9 cellular contexts compared by ENCODE assay signal in the genomic region with DNA sequence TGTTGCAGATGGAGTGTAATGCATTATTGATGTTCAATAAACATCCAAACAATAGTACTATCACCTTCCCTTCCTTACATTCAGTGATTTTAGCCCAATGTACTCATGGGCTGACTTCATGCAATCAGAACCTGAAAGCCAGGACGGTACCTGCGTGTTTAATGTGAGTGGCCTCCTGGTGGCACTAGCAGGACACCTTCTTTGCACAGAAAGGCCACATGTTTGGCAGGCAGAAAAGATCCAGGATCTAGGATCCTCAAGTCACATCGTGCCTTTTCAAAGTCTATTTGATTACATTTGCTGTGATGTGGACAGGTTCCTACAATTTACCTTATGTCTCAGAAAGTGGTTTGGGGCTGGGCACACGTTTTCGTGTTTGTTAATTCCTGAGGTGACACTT.
DNase-seq lines count a peak whose midpoint lies in the region; ATAC-seq, FAIRE-seq and TF ChIP-seq lines count a peak whose summit lies in the region.
"Had no signal": no experiment of that assay in that cellular context is flagged by ENCODE, and none has a peak within 500 bp of the region (broad histone marks: within the 10 kb centered on the region; RNA-seq: fewer than 3 reads in every experiment).

No MANE protein-coding gene starts in this region.

- H3K27ac ChIP-seq in K562 (ENCODE audit: extremely low read depth, low read depth, low read length) (no peak overlapping the region), neuronal stem cell (replicated peaks; ENCODE audit: low read length) (no peak overlapping the region)

- WGBS in K562 (ENCODE audit: insufficient coverage, low coverage, missing lambda C conversion rate), result 0% methylated on average over 5 of the region's 5 CpGs
- no CpG with 5 or more reads among the region's 5 CpGs for WGBS in neuronal stem cell (ENCODE audit: extremely low coverage in 2 of 2, insufficient read length in 2 of 2, insufficient replicate concordance in 1 of 2), 2 donors

- H3K4me1 ChIP-seq in K562 (replicated peaks in 1 of 2; ENCODE audit: control insufficient read depth in 2 of 2, insufficient read depth in 2 of 2, low read length in 2 of 2), result peaks cover 9 to 11% of the 10 kb centered on the region in 2 experiments
- peaks cover 10 to 42% of the 10 kb centered on the region in 2 donors for H3K4me1 ChIP-seq in neuronal stem cell (ENCODE audit: control insufficient read depth in 2 of 2, insufficient read depth in 1 of 2, low read depth in 1 of 2, low read length in 2 of 2)

- H2AFZ ChIP-seq in K562 (ENCODE audit: low read depth, low read length) (no peak overlapping the region), neuronal stem cell (ENCODE audit: low read length) (no peak overlapping the region)

- TF ChIP-seq POLR2A in K562 (conservative IDR thresholded peaks at IDR 0.05), result no peak

- no peaks in the 10 kb centered on the region for H3K79me2 ChIP-seq in K562 (ENCODE audit: control insufficient read depth, insufficient read depth, low read length)

- CTCF ChIA-PET in K562 (lab: Yijun Ruan, JAX; ENCODE audit: low intra/inter-chr PET ratio), result no interaction called here

- H3K27me3 ChIP-seq in K562 (ENCODE audit: control insufficient read depth in 2 of 2, insufficient read depth in 2 of 2, low read length in 2 of 2), result peaks cover 0 to 6% of the 10 kb centered on the region in 2 experiments; a peak in 1 of 5 replicates
- no peaks in the 10 kb centered on the region for H3K27me3 ChIP-seq in neuronal stem cell (ENCODE audit: control insufficient read depth in 3 of 3, insufficient read depth in 3 of 3, low read depth in 1 of 3, low read length in 3 of 3)

- H3K18ac ChIP-seq in neuronal stem cell (ENCODE audit: low read length), result no peak overlapping the region

- H4K20me1 ChIP-seq in K562 (replicated peaks; ENCODE audit: control insufficient read depth, insufficient read depth, low read length), result no peaks in the 10 kb centered on the region; the same call in none of the 2 replicates

- no peak overlapping the region for H3K4ac ChIP-seq in neuronal stem cell (ENCODE audit: low read length)

- intact Hi-C loops in K562 (cut with micrococcal nuclease), result loop anchor here (1.0 to 5.0 kb wide), 2 partner anchors 103 to 1383 kb away; no protein-coding TSS in a partner anchor

- no peak for TF ChIP-seq EP300 in K562 (IDR thresholded peaks at IDR 0.05; ENCODE audit: low read length)

- H2AK5ac ChIP-seq in neuronal stem cell (ENCODE audit: low read depth, low read length), result no peak overlapping the region

- no peaks in the 10 kb centered on the region for H3K9me3 ChIP-seq in K562 (replicated peaks; ENCODE audit: control insufficient read depth, insufficient read depth, low read depth, low read length)
- H3K9me3 ChIP-seq in neuronal stem cell (replicated peaks in 1 of 2; ENCODE audit: control insufficient read depth in 2 of 2, insufficient read depth in 1 of 2, low read depth in 1 of 2, low read length in 2 of 2), result no peaks in the 10 kb centered on the region

- no peak overlapping the region for H3K23ac ChIP-seq in neuronal stem cell (ENCODE audit: low read depth, low read length, poor library complexity)

- H3K9me1 ChIP-seq in K562 (ENCODE audit: control insufficient read depth, insufficient read depth, low read length), result no peaks in the 10 kb centered on the region

- DNase-seq in NCI-H748 (lab: John Stamatoyannopoulos, UW; ENCODE audit: unreplicated experiment) (peak; percentile 72), NCI-H748 treated with DMSO at 0.1 percent for 48 hours (lab: John Stamatoyannopoulos, UW) (no peak), MV-4-11 (lab: John Stamatoyannopoulos, UW) (peak; percentile 1), K562 (ENCODE audit: extremely low read depth in 1 of 4, low spot score in 3 of 4) (peak; percentile 24 to 62 (median 28)), neuronal stem cell (ENCODE audit: low spot score) (peak; percentile 57), frontal cortex (ENCODE audit: low spot score in 2 of 2) (no peak)
- DNase-seq: HCEC 1CT had no signal

- H3K4me3 ChIP-seq in K562, result no peak overlapping the region
- no peak overlapping the region for H3K4me3 ChIP-seq in neuronal stem cell (ENCODE audit: low read length in 2 of 2)

- in situ Hi-C loops in K562 (cut with MboI), result loop anchor here (5.0 to 10.0 kb wide), 2 partner anchors 413 to 1405 kb away; no protein-coding TSS in a partner anchor

- TF ChIP-seq CTCF in K562 (IDR thresholded peaks at IDR 0.05 in 2 of 3, conservative IDR thresholded peaks at IDR 0.05 in 1 of 3; ENCODE audit: insufficient read depth in 2 of 3, low read depth in 1 of 3, low read length in 3 of 3), result peak; percentile 57 to 64 (median 60)

- H4K91ac ChIP-seq in neuronal stem cell (ENCODE audit: low read depth, low read length, poor library complexity), result no peak overlapping the region

- H3K4me2 ChIP-seq in K562 (ENCODE audit: insufficient read depth, low read length) (no peak overlapping the region), neuronal stem cell (ENCODE audit: insufficient read depth, low read length, poor library complexity, severe bottlenecking) (no peak overlapping the region)

- POLR2A ChIA-PET in K562 (lab: Yijun Ruan, JAX), result no interaction called here

- H2BK12ac ChIP-seq in neuronal stem cell (ENCODE audit: low read length), result no peak overlapping the region

- peak; percentile 80 for FAIRE-seq in K562 (lab: Jason Lieb, UNC)
- FAIRE-seq in frontal cortex (lab: Jason Lieb, UNC), result no peak

- no peak overlapping the region for H3K9ac ChIP-seq in K562 (ENCODE audit: insufficient read depth in 1 of 2, low read depth in 2 of 2, low read length in 2 of 2)
- H3K9ac ChIP-seq in neuronal stem cell (ENCODE audit: low read depth, low read length, poor library complexity), result no peak overlapping the region

- no peak overlapping the region for H3K14ac ChIP-seq in neuronal stem cell (ENCODE audit: low read length)

- H2BK120ac ChIP-seq in neuronal stem cell (ENCODE audit: low read depth, low read length), result no peak overlapping the region

- peak; percentile 78 for ATAC-seq in K562
- no peak for ATAC-seq in GM18498 (IDR thresholded peaks at IDR 0.05; ENCODE audit: unreplicated experiment)
- no peak for ATAC-seq in HG03521 (IDR thresholded peaks at IDR 0.05; ENCODE audit: unreplicated experiment)

- H4K8ac ChIP-seq in neuronal stem cell (ENCODE audit: low read depth, low read length), result no peak overlapping the region

- no peak overlapping the region for H2BK5ac ChIP-seq in neuronal stem cell (ENCODE audit: low read length)

- BruUV-seq in K562 (replicated peaks; lab: Mats Ljungman, UMichigan), result no TSS peak

- no peaks in the 10 kb centered on the region for H3K79me1 ChIP-seq in neuronal stem cell (ENCODE audit: low read depth, low read length)

- H3K36me3 ChIP-seq in K562 (ENCODE audit: control insufficient read depth, insufficient read depth, low read length) (no peaks in the 10 kb centered on the region), neuronal stem cell (replicated peaks in 1 of 2; ENCODE audit: control insufficient read depth in 2 of 2, insufficient read depth in 2 of 2, low read length in 2 of 2) (no peaks in the 10 kb centered on the region)

- H2BK15ac ChIP-seq in neuronal stem cell (ENCODE audit: low read length), result no peak overlapping the region

- peak; percentile 66 to 75 for TF ChIP-seq RAD21 in K562 (CRISPR knock-in tag; conservative IDR thresholded peaks at IDR 0.05 in 1 of 2, IDR thresholded peaks at IDR 0.05 in 1 of 2)

TF ChIP-seq in K562, 482 proteins besides CTCF, POLR2A, EP300 and RAD21:
- TF ChIP-seq RBM17 (IDR thresholded peaks at IDR 0.05; ENCODE audit: borderline replicate concordance, low read depth, low read length) (no peak), SMC3 (conservative IDR thresholded peaks at IDR 0.05; ENCODE audit: insufficient read depth, low read depth, low read length) (peak; percentile 34; the same call in 1 of the 2 replicates), ETV1 (tag; conservative IDR thresholded peaks at IDR 0.05; ENCODE audit: low read depth) (no peak), RBM34 (IDR thresholded peaks at IDR 0.05; ENCODE audit: borderline replicate concordance, insufficient read depth, low read length) (no peak)
- TF ChIP-seq, protein P1, sequence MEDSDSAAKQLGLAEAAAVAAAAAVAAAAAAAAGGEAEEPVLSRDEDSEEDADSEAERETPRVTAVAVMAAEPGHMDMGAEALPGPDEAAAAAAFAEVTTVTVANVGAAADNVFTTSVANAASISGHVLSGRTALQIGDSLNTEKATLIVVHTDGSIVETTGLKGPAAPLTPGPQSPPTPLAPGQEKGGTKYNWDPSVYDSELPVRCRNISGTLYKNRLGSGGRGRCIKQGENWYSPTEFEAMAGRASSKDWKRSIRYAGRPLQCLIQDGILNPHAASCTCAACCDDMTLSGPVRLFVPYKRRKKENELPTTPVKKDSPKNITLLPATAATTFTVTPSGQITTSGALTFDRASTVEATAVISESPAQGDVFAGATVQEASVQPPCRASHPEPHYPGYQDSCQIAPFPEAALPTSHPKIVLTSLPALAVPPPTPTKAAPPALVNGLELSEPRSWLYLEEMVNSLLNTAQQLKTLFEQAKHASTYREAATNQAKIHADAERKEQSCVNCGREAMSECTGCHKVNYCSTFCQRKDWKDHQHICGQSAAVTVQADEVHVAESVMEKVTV (CRISPR knock-in tag; IDR thresholded peaks at IDR 0.05), result peak; percentile 53; the same call in 1 of the 2 replicates
- TF ChIP-seq, protein P2, sequence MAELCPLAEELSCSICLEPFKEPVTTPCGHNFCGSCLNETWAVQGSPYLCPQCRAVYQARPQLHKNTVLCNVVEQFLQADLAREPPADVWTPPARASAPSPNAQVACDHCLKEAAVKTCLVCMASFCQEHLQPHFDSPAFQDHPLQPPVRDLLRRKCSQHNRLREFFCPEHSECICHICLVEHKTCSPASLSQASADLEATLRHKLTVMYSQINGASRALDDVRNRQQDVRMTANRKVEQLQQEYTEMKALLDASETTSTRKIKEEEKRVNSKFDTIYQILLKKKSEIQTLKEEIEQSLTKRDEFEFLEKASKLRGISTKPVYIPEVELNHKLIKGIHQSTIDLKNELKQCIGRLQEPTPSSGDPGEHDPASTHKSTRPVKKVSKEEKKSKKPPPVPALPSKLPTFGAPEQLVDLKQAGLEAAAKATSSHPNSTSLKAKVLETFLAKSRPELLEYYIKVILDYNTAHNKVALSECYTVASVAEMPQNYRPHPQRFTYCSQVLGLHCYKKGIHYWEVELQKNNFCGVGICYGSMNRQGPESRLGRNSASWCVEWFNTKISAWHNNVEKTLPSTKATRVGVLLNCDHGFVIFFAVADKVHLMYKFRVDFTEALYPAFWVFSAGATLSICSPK (IDR thresholded peaks at IDR 0.05; ENCODE audit: borderline replicate concordance), result peak; percentile 90; the same call in 1 of the 2 replicates
TF ChIP-seq in K562: peak in this region for 3.

Comparison
In these comparisons a context has a peak if more than half of its experiments do, and no peak if none do; other contexts are left out.
1. DNase-seq: peak in NCI-H748 (single experiment), MV-4-11 (single experiment), K562 (4 of 4) and neuronal stem cell (single experiment); none in NCI-H748 treated with DMSO at 0.1 percent for 48 hours (single experiment) and frontal cortex (0 of 2).